In the genomic region with DNA sequence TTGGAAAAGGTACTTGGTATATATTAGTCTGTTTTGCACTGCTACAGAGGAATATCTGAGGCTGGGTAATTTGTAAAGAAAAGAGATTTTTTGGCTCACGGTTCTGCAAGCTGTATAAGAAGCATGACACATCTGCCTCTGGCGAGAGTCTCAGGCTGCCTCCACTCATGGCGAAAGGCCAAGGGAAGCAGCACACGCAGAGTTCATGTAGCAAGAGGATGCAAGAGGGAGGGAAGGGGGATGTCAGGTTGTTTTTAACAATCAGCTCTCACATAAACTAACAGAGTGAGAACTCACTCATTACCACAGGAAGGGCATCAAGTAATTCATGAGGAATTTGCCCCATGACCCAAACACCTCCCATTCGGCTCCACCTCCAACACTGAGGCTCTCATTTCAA, we compare ENCODE assay signal across 30 cellular contexts.
DNase-seq lines count a peak whose midpoint lies in the region; ATAC-seq, FAIRE-seq and TF ChIP-seq lines count a peak whose summit lies in the region.
"Had no signal": no experiment of that assay in that cellular context is flagged by ENCODE, and none has a peak within 500 bp of the region (broad histone marks: within the 10 kb centered on the region; RNA-seq: fewer than 3 reads in every experiment).

No MANE protein-coding gene starts in this region.

- H3K4me3 Mint-ChIP-seq in MCF 10A (ENCODE audit: unreplicated experiment) = no peak overlapping the region
- H3K4me3 Mint-ChIP-seq: activated T-cell treated with anti-CD3 and anti-CD28 coated beads, Interleukin-2, amount 50 U/mL, for 4 hours; naive B cell; stimulated activated naive CD8-positive, alpha-beta T cell treated with anti-CD3 and anti-CD28 coated beads, Interleukin-15, Interleukin-2, amounts not matched to agents 100 ng/mL and 50 ng/mL, for 24 hours had no signal

- intact Hi-C loops in MCF 10A (cut with micrococcal nuclease) = no loop called here

- no peak overlapping the region for H3K9ac ChIP-seq in keratinocyte (ENCODE audit: control insufficient read depth, extremely low read depth, insufficient read depth, low read length)

- CTCF ChIA-PET in MCF 10A (lab: Yijun Ruan, JAX) = no interaction called here

- no peaks in the 10 kb centered on the region for H3K9me3 ChIP-seq in keratinocyte (ENCODE audit: control insufficient read depth, low read depth, low read length)
- H3K9me3 ChIP-seq in small intestine (ENCODE audit: control insufficient read depth, low read depth) = no peaks in the 10 kb centered on the region
- H3K9me3 ChIP-seq: BE2C, SJCRH30 had no signal

- no peak for TF ChIP-seq CTCF in MCF 10A (IDR thresholded peaks at IDR 0.05; ENCODE audit: unreplicated experiment)
- TF ChIP-seq CTCF in keratinocyte (optimal IDR thresholded peaks at IDR 0.05 in 1 of 3, IDR thresholded peaks at IDR 0.05 in 1 of 3, conservative IDR thresholded peaks at IDR 0.05 in 1 of 3; ENCODE audit: extremely low read depth in 1 of 3, insufficient read depth in 2 of 3, low read length in 3 of 3) = no peak

- H2AFZ ChIP-seq in keratinocyte (ENCODE audit: control insufficient read depth, low read length) = no peak overlapping the region

- H3K79me2 ChIP-seq in keratinocyte (ENCODE audit: control insufficient read depth, insufficient read depth, low read length) = no peaks in the 10 kb centered on the region

- no peaks in the 10 kb centered on the region for H4K20me1 ChIP-seq in keratinocyte (ENCODE audit: control insufficient read depth, extremely low read depth, insufficient read depth, low read length)

- dilution Hi-C loops in keratinocyte (cut with MboI; ENCODE audit: extremely low pct_ligation_motif_present, low sequenced_read_pairs) = no loop called here

- H3K36me3 Mint-ChIP-seq in MCF 10A (ENCODE audit: insufficient read depth, unreplicated experiment) = peaks cover 7% of the 10 kb centered on the region

- no peaks in the 10 kb centered on the region for H3K4me1 Mint-ChIP-seq in MCF 10A (ENCODE audit: insufficient read depth, unreplicated experiment)
- H3K4me1 Mint-ChIP-seq: naive B cell had no signal

- WGBS in small intestine, 3 donors = 60 to 83% (median 83%) methylated on average over 5 of the region's 5 CpGs

- POLR2A ChIA-PET in MCF 10A (lab: Yijun Ruan, JAX) = no interaction called here

- peak overlapping the region; percentile 46 for H3K27ac Mint-ChIP-seq in MCF 10A (ENCODE audit: low read depth, unreplicated experiment)
- H3K27ac Mint-ChIP-seq: stimulated activated naive CD8-positive, alpha-beta T cell treated with anti-CD3 and anti-CD28 coated beads, Interleukin-15, Interleukin-2, amounts not matched to agents 100 ng/mL and 50 ng/mL, for 24 hours had no signal

- H3K9me3 Mint-ChIP-seq in MCF 10A (ENCODE audit: unreplicated experiment) = peaks cover 51% of the 10 kb centered on the region

- FAIRE-seq in keratinocyte (lab: Jason Lieb, UNC) = peak; percentile 96
- no peak for FAIRE-seq in small intestine (lab: Jason Lieb, UNC)
- FAIRE-seq: frontal cortex, TTC549 had no signal

- ATAC-seq in GM18870 (IDR thresholded peaks at IDR 0.05; ENCODE audit: unreplicated experiment) (no peak), GM19395 (IDR thresholded peaks at IDR 0.05; ENCODE audit: unreplicated experiment) (no peak)
- ATAC-seq: activated T-cell treated with anti-CD3 and anti-CD28 coated beads, Interleukin-2, amount 50 U/mL, for 4 hours; HCT116; Panc1 had no signal

- H3K36me3 ChIP-seq in keratinocyte (ENCODE audit: control insufficient read depth in 2 of 2, extremely low read depth in 1 of 2, insufficient read depth in 2 of 2, low read length in 2 of 2) (no peaks in the 10 kb centered on the region), small intestine (ENCODE audit: control insufficient read depth in 2 of 2, insufficient read depth in 2 of 2, low read length in 2 of 2) (no peaks in the 10 kb centered on the region)
- H3K36me3 ChIP-seq: BE2C, brain microvascular endothelial cell, SJCRH30 had no signal

- BruUV-seq in MCF 10A (replicated peaks; lab: Mats Ljungman, UMichigan) = no TSS peak

- H3K27me3 Mint-ChIP-seq in MCF 10A (ENCODE audit: insufficient read depth, unreplicated experiment) = no peaks in the 10 kb centered on the region
- H3K27me3 Mint-ChIP-seq: naive B cell; stimulated activated naive CD8-positive, alpha-beta T cell treated with anti-CD3 and anti-CD28 coated beads, Interleukin-15, Interleukin-2, amounts not matched to agents 100 ng/mL and 50 ng/mL, for 24 hours had no signal

- no peaks in the 10 kb centered on the region for H3K27me3 ChIP-seq in keratinocyte (ENCODE audit: control insufficient read depth, extremely low read depth, insufficient read depth, low read length)
- H3K27me3 ChIP-seq in small intestine (ENCODE audit: control insufficient read depth in 2 of 2, insufficient read depth in 2 of 2, low read length in 2 of 2) = no peaks in the 10 kb centered on the region
- H3K27me3 ChIP-seq: brain microvascular endothelial cell, SJCRH30 had no signal

- H3K4me3 ChIP-seq in keratinocyte (ENCODE audit: control insufficient read depth in 2 of 3, extremely low read depth in 1 of 3, insufficient read depth in 2 of 3, low read depth in 1 of 3, low read length in 3 of 3) = no peak overlapping the region
- H3K4me3 ChIP-seq in small intestine (ENCODE audit: low read depth in 1 of 2, low read length in 2 of 2) = no peak overlapping the region
- H3K4me3 ChIP-seq: SJCRH30 had no signal

- no peak overlapping the region for H3K4me2 ChIP-seq in keratinocyte (ENCODE audit: control insufficient read depth, extremely low read depth, insufficient read depth, low read depth, low read length)

- DNase-seq in Daoy (ENCODE audit: low read depth) = peak; percentile 90
- DNase-seq in MCF 10A (ENCODE audit: unreplicated experiment) = no peak
- DNase-seq in keratinocyte (ENCODE audit: low read depth, low spot score) = peak; percentile 78
- DNase-seq in small intestine = peak; percentile 1
- DNase-seq in NOMO-1 treated with DMSO at 0.1 percent for 48 hours (lab: John Stamatoyannopoulos, UW; ENCODE audit: unreplicated experiment) = no peak
- DNase-seq in activated T-cell treated with anti-CD3 and anti-CD28 coated beads for 4 hours = no peak
- DNase-seq: activated CD4-positive, CD25-positive, alpha-beta regulatory T cell treated with anti-CD3 and anti-CD28 coated beads, Interleukin-2, amount 50 U/mL, for 72 hours; activated CD8-positive, alpha-beta memory T cell treated with anti-CD3 and anti-CD28 coated beads for 24 hours; activated naive CD4-positive, alpha-beta T cell; activated T-cell treated with anti-CD3 and anti-CD28 coated beads, Interleukin-2, amount 50 U/mL, for 4 hours; BE2C; brain microvascular endothelial cell; DMS153; effector CD4-positive, alpha-beta T cell; hypothalamus; IMR-90; mesenchymal stem cell; naive B cell; NCI-H1417 treated with DMSO at 0.1 percent for 48 hours; NCI-H2081 treated with DMSO at 0.1 percent for 48 hours; occipital lobe; SJCRH30; trophoblast cell had no signal

- peaks cover 6% of the 10 kb centered on the region for H3K4me1 ChIP-seq in keratinocyte (ENCODE audit: control insufficient read depth, extremely low read depth, insufficient read depth, low read length)
- H3K4me1 ChIP-seq in small intestine (ENCODE audit: control insufficient read depth in 2 of 2, insufficient read depth in 1 of 2, low read depth in 1 of 2, low read length in 1 of 2) = no peaks in the 10 kb centered on the region
- H3K4me1 ChIP-seq: BE2C, SJCRH30 had no signal

- H3K27ac ChIP-seq in keratinocyte (ENCODE audit: control insufficient read depth, insufficient read depth, low read length) (no peak overlapping the region), small intestine (ENCODE audit: low read depth in 1 of 2, low read length in 1 of 2) (no peak overlapping the region)
- H3K27ac ChIP-seq: brain microvascular endothelial cell, SJCRH30 had no signal

- H3K9me1 ChIP-seq in keratinocyte (ENCODE audit: control insufficient read depth, extremely low read depth, insufficient read depth, low read length) = no peaks in the 10 kb centered on the region

Comparison
In these comparisons a context has a peak if more than half of its experiments do, and no peak if none do; other contexts are left out.
1. DNase-seq: peak in Daoy (single experiment), keratinocyte (single experiment) and small intestine (single experiment); none in MCF 10A (single experiment), NOMO-1 treated with DMSO at 0.1 percent for 48 hours (single experiment) and activated T-cell treated with anti-CD3 and anti-CD28 coated beads for 4 hours (single experiment).